Comparison of ENCODE assay signal across 1 cellular context in genomic region chr22:29268511-29269229, GRCh38.
A peak's percentile ranks its signal among the peaks of the same experiment; 100 is the strongest.
TF ChIP-seq lines count a peak whose summit lies in the region.

No MANE protein-coding gene starts in this region.

TF ChIP-seq in K562, 482 proteins besides CTCF, POLR2A, EP300 and RAD21 (continues in another document):
- TF ChIP-seq SMARCC2 (IDR thresholded peaks at IDR 0.05; ENCODE audit: low read depth), result no peak
- TF ChIP-seq TFAM (CRISPR knock-in tag; conservative IDR thresholded peaks at IDR 0.05), result no peak
- TF ChIP-seq GATAD2B (IDR thresholded peaks at IDR 0.05; ENCODE audit: borderline replicate concordance), result 0 out of 2 replicates have a peak, but pooled peaks have one; percentile 32
- 0 out of 4 replicates have a peak, but pooled peaks of 1 of the 2 experiments have one; percentile 24 for TF ChIP-seq SIN3A (IDR thresholded peaks at IDR 0.05; ENCODE audit: borderline replicate concordance in 2 of 2, control insufficient read depth in 1 of 2, low read depth in 2 of 2, low read length in 2 of 2)
- TF ChIP-seq, protein P1, sequence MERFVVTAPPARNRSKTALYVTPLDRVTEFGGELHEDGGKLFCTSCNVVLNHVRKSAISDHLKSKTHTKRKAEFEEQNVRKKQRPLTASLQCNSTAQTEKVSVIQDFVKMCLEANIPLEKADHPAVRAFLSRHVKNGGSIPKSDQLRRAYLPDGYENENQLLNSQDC (CRISPR knock-in tag; IDR thresholded peaks at IDR 0.05), result no peak
- TF ChIP-seq ELF2 (CRISPR knock-in tag; IDR thresholded peaks at IDR 0.05), result no peak
- TF ChIP-seq SRSF1 (IDR thresholded peaks at IDR 0.05; ENCODE audit: low read depth, low read length), result 0 out of 2 replicates have a peak, but pooled peaks have one; percentile 13
- TF ChIP-seq KLF13 (tag; IDR thresholded peaks at IDR 0.05; ENCODE audit: borderline replicate concordance, low read depth), result no peak
- peak; percentile 65; the same call in 1 of the 2 replicates for TF ChIP-seq SMAD4 (CRISPR knock-in tag; conservative IDR thresholded peaks at IDR 0.05)
- TF ChIP-seq, protein P2, sequence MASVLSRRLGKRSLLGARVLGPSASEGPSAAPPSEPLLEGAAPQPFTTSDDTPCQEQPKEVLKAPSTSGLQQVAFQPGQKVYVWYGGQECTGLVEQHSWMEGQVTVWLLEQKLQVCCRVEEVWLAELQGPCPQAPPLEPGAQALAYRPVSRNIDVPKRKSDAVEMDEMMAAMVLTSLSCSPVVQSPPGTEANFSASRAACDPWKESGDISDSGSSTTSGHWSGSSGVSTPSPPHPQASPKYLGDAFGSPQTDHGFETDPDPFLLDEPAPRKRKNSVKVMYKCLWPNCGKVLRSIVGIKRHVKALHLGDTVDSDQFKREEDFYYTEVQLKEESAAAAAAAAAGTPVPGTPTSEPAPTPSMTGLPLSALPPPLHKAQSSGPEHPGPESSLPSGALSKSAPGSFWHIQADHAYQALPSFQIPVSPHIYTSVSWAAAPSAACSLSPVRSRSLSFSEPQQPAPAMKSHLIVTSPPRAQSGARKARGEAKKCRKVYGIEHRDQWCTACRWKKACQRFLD (CRISPR knock-in tag; IDR thresholded peaks at IDR 0.05), result 0 out of 2 replicates have a peak, but pooled peaks have one; percentile 11
- TF ChIP-seq, protein P3, sequence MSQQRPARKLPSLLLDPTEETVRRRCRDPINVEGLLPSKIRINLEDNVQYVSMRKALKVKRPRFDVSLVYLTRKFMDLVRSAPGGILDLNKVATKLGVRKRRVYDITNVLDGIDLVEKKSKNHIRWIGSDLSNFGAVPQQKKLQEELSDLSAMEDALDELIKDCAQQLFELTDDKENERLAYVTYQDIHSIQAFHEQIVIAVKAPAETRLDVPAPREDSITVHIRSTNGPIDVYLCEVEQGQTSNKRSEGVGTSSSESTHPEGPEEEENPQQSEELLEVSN (IDR thresholded peaks at IDR 0.05; ENCODE audit: borderline replicate concordance in 1 of 2, extremely low read depth in 1 of 2, insufficient read depth in 1 of 2, insufficient read length in 1 of 2, low read depth in 1 of 2, low read length in 1 of 2, poor library complexity in 1 of 2, severe bottlenecking in 1 of 2), result peak; percentile 74 to 88
- 0 out of 2 replicates have a peak, but pooled peaks have one; percentile 34 for TF ChIP-seq NR3C1 (CRISPR knock-in tag; IDR thresholded peaks at IDR 0.05)
- peak; percentile 22 for TF ChIP-seq CHD1 (IDR thresholded peaks at IDR 0.05; ENCODE audit: low read length)
- TF ChIP-seq MTA1 (IDR thresholded peaks at IDR 0.05; ENCODE audit: borderline replicate concordance), result no peak
- no peak for TF ChIP-seq PHF21A (IDR thresholded peaks at IDR 0.05; ENCODE audit: borderline replicate concordance, low read depth)
- no peak for TF ChIP-seq SMAD1 (IDR thresholded peaks at IDR 0.05; ENCODE audit: low read depth, low read length, partially characterized antibody)
- peak; percentile 49; the same call in 1 of the 2 replicates for TF ChIP-seq MAX (CRISPR knock-in tag; IDR thresholded peaks at IDR 0.05)
- TF ChIP-seq, protein P4, sequence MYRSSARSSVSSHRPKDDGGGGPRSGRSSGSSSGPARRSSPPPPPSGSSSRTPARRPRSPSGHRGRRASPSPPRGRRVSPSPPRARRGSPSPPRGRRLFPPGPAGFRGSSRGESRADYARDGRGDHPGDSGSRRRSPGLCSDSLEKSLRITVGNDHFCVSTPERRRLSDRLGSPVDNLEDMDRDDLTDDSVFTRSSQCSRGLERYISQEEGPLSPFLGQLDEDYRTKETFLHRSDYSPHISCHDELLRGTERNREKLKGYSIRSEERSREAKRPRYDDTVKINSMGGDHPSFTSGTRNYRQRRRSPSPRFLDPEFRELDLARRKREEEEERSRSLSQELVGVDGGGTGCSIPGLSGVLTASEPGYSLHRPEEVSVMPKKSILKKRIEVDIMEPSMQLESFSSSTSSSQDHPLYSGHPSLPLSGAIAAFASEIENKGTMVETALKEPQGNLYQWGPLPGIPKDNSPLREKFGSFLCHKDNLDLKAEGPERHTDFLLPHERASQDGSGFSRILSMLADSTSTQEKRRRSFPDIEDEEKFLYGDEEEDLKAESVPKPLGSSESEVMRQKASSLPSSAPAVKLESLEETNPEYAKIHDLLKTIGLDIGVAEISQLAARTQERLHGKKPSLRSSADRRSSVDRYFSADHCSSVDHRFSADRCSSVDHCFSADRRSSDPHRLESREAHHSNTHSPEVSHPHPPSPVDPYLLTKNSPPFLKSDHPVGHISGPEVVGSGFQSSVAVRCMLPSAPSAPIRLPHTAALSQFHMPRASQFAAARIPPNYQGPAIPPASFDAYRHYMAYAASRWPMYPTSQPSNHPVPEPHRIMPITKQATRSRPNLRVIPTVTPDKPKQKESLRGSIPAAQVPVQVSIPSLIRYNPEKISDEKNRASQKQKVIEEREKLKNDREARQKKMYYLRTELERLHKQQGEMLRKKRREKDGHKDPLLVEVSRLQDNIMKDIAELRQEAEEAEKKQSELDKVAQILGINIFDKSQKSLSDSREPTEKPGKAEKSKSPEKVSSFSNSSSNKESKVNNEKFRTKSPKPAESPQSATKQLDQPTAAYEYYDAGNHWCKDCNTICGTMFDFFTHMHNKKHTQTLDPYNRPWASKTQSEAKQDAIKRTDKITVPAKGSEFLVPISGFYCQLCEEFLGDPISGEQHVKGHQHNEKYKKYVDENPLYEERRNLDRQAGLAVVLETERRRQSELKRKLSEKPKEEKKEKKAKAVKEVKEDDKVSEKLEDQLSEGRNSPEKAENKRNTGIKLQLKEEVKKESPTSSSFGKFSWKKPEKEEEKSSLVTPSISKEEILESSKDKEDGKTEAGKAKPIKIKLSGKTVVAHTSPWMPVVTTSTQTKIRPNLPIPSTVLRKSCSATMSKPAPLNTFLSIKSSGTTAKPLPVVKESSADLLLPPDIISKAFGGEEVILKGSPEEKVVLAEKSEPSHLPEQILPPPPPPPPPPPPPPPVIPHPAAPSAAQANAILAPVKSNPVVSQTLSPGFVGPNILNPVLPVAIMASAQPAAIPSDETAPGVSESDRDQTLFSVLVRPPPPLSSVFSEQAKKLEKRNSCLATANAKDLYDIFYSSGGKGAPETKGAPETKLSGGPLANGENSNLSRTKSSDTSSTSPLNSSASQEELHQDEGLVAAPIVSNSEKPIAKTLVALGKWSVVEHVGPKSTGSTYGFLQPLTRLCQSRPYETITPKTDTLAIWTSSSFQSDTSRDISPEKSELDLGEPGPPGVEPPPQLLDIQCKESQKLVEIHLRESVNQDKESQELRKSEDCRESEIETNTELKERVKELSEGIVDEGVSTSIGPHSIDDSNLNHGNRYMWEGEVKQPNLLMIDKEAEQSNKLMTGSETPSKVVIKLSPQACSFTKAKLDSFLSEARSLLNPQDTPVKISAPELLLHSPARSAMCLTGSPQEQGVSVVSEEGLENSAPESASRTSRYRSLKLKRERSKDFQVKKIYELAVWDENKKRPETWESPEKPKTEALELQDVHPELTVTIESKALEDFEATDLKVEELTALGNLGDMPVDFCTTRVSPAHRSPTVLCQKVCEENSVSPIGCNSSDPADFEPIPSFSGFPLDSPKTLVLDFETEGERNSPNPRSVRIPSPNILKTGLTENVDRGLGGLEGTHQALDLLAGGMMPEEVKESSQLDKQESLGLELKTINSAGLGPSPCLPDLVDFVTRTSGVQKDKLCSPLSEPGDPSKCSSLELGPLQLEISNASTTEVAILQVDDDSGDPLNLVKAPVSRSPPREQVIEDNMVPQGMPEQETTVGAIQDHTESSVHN (IDR thresholded peaks at IDR 0.05; ENCODE audit: borderline replicate concordance in 1 of 2, low read depth in 1 of 2), result no peak
- no peak for TF ChIP-seq SREBF2 (CRISPR knock-in tag; IDR thresholded peaks at IDR 0.05)
- 0 out of 2 replicates have a peak, but pooled peaks have one; percentile 24 for TF ChIP-seq ZNF134 (CRISPR knock-in tag; conservative IDR thresholded peaks at IDR 0.05)
- no peak for TF ChIP-seq HLTF (IDR thresholded peaks at IDR 0.05)
- TF ChIP-seq HDAC8 (tag; IDR thresholded peaks at IDR 0.05), result 0 out of 2 replicates have a peak, but pooled peaks have one; percentile 27
- TF ChIP-seq BRF1 (IDR thresholded peaks at IDR 0.05; ENCODE audit: borderline replicate concordance, extremely low read depth, insufficient read length), result no peak
- TF ChIP-seq ZC3H4 (CRISPR knock-in tag; IDR thresholded peaks at IDR 0.05; ENCODE audit: borderline replicate concordance), result no peak
- peak; percentile 21; the same call in 1 of the 2 replicates for TF ChIP-seq JUN (IDR thresholded peaks at IDR 0.05; ENCODE audit: borderline replicate concordance, low read depth, low read length)
- TF ChIP-seq JUN (CRISPR knock-in tag; IDR thresholded peaks at IDR 0.05; ENCODE audit: borderline replicate concordance), result 0 out of 2 replicates have a peak, but pooled peaks have one; percentile 4
- 0 out of 2 replicates have a peak, but pooled peaks have one; percentile 20 for TF ChIP-seq ZSCAN32 (CRISPR knock-in tag; IDR thresholded peaks at IDR 0.05)
- no peak for TF ChIP-seq MIER1 (IDR thresholded peaks at IDR 0.05; ENCODE audit: low read depth)
- no peak for TF ChIP-seq BRD9 (IDR thresholded peaks at IDR 0.05; ENCODE audit: low read depth, partially characterized antibody)
- TF ChIP-seq BHLHE40 (IDR thresholded peaks at IDR 0.05; ENCODE audit: low read length), result no peak
- TF ChIP-seq RFX5 (IDR thresholded peaks at IDR 0.05; ENCODE audit: low read depth, low read length), result no peak
- 0 out of 2 replicates have a peak, but pooled peaks have one; percentile 26 for TF ChIP-seq ZBTB49 (CRISPR knock-in tag; IDR thresholded peaks at IDR 0.05; ENCODE audit: borderline replicate concordance)
- no peak for TF ChIP-seq NFXL1 (CRISPR knock-in tag; IDR thresholded peaks at IDR 0.05)
- TF ChIP-seq, protein P5, sequence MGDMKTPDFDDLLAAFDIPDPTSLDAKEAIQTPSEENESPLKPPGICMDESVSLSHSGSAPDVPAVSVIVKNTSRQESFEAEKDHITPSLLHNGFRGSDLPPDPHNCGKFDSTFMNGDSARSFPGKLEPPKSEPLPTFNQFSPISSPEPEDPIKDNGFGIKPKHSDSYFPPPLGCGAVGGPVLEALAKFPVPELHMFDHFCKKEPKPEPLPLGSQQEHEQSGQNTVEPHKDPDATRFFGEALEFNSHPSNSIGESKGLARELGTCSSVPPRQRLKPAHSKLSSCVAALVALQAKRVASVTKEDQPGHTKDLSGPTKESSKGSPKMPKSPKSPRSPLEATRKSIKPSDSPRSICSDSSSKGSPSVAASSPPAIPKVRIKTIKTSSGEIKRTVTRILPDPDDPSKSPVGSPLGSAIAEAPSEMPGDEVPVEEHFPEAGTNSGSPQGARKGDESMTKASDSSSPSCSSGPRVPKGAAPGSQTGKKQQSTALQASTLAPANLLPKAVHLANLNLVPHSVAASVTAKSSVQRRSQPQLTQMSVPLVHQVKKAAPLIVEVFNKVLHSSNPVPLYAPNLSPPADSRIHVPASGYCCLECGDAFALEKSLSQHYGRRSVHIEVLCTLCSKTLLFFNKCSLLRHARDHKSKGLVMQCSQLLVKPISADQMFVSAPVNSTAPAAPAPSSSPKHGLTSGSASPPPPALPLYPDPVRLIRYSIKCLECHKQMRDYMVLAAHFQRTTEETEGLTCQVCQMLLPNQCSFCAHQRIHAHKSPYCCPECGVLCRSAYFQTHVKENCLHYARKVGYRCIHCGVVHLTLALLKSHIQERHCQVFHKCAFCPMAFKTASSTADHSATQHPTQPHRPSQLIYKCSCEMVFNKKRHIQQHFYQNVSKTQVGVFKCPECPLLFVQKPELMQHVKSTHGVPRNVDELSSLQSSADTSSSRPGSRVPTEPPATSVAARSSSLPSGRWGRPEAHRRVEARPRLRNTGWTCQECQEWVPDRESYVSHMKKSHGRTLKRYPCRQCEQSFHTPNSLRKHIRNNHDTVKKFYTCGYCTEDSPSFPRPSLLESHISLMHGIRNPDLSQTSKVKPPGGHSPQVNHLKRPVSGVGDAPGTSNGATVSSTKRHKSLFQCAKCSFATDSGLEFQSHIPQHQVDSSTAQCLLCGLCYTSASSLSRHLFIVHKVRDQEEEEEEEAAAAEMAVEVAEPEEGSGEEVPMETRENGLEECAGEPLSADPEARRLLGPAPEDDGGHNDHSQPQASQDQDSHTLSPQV (IDR thresholded peaks at IDR 0.05), result peak; percentile 92
- TF ChIP-seq DMBX1 (CRISPR knock-in tag; IDR thresholded peaks at IDR 0.05; ENCODE audit: borderline replicate concordance), result peak; percentile 67; the same call in 1 of the 2 replicates
